ENCODE assay signal across 22 cellular contexts in the genomic region with DNA sequence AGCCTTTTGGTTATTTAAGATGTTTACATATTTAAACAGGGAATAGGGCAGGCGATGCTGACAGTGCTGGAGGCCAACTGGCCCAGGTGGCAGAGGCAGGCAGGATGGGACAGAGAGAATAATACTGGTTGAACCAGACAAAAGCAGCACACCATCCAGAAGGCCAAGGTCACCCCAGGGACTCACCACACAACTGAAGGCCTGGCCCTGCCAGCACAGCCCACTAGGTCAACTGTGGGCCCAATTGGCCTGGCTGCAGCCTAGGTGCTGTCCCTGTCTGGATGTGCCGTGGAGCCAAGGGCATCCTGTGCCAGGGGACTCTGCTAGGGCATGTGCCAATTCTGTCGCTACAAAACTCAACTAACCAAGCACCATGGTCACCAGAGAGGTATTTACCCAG.
"Had no signal": no experiment of that assay in that cellular context is flagged by ENCODE, and none has a peak within 500 bp of the region (broad histone marks: within the 10 kb centered on the region; RNA-seq: fewer than 3 reads in every experiment).

No MANE protein-coding gene starts in this region.

- H3K27ac ChIP-seq: ovary, psoas muscle, skin epidermis, spleen, thoracic aorta, tibial nerve, upper lobe of left lung had no signal

- H3K36me3 ChIP-seq: ovary, spleen, thoracic aorta, tibial nerve, upper lobe of left lung had no signal

- H3K4me1 ChIP-seq: psoas muscle, spleen, tibial nerve, upper lobe of left lung had no signal

- H3K9me3 ChIP-seq: ovary, psoas muscle, spleen, thoracic aorta, tibial nerve, upper lobe of left lung had no signal

- DNase-seq: cerebellar nuclear complex; effector CD4-positive, alpha-beta T cell; hypothalamus; immature natural killer cell; islet precursor cell; naive B cell; occipital lobe; ovary; posterior cingulate gyrus; psoas muscle; right cardiac atrium; spleen; stimulated activated CD4-positive, alpha-beta T cell treated with anti-CD3 and anti-CD28 coated beads, Interleukin-2, amount 100 ng/mL, for 48 hours; stimulated activated naive B cell treated with anti-CD40 and anti-IgM and Interleukin-4, amounts not matched to agents 10 μg/mL and 1 μg/mL and 100 μg/mL, for 72 hours had no signal

- H3K4me3 ChIP-seq: dorsolateral prefrontal cortex, ovary, psoas muscle, skin epidermis, spleen, thoracic aorta, tibial nerve, upper lobe of left lung had no signal

- ATAC-seq: psoas muscle; stimulated activated naive B cell treated with anti-CD40 and anti-IgM and Interleukin-4, amounts not matched to agents 10 μg/mL and 1 μg/mL and 100 μg/mL, for 72 hours had no signal

- H3K27me3 ChIP-seq: dorsolateral prefrontal cortex, ovary, spleen, tibial nerve, upper lobe of left lung had no signal

- FAIRE-seq: colon, frontal cortex, urothelium cell line had no signal
